In the genomic region with DNA sequence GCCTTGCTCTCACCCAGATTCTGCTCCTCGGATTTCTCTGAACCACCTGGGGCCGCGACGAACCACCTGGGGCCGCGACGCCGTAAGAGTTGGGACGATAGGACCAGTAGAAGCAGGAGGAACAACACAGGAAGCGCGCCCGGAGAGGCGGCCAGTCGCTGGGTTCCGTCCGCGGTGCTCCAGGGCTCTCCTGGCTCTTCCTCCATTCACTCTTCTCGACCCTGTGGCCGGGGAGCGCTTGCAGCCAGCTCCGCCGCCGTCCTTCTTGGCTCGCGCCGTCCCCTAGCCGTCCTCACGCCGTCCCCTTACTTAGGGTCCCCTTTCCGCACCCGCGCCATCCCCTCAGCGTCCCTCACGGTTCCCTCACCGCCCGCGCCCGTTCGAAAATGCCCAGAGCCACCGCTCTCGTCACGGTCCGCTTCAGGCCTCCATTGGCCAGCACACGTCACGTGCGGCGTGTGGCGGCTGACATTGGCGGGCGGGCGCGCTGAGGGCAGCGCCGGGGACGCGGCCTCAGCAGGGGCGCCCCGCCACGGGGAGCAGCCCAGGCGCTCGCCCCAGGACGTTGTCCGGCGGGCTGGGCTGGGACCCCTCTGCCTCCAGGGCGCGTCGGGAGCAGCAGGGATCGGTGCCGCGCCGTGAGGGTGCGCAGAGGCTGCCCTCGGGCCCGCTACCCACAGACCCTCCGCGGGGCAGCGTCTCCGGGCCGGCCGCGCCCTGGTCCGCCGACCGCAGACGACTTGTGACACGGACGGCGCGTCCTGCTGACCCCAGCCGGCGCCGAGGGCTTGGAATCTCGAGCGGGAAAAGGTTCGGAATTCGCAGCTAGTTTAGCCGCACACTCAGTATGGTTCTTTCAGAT, we compare ENCODE assay signal across 1 cellular context.
TF ChIP-seq lines count a peak whose summit lies in the region.

No MANE protein-coding gene starts in this region.

TF ChIP-seq in WTC11, 78 proteins besides CTCF, POLR2A, EP300 and RAD21 (continued from another document):
- TF ChIP-seq, protein P1, sequence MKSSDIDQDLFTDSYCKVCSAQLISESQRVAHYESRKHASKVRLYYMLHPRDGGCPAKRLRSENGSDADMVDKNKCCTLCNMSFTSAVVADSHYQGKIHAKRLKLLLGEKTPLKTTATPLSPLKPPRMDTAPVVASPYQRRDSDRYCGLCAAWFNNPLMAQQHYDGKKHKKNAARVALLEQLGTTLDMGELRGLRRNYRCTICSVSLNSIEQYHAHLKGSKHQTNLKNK (CRISPR knock-in tag; IDR thresholded peaks at IDR 0.05) = no peak
- no peak for TF ChIP-seq NFATC4 (CRISPR knock-in tag; IDR thresholded peaks at IDR 0.05)
- TF ChIP-seq, protein P2, sequence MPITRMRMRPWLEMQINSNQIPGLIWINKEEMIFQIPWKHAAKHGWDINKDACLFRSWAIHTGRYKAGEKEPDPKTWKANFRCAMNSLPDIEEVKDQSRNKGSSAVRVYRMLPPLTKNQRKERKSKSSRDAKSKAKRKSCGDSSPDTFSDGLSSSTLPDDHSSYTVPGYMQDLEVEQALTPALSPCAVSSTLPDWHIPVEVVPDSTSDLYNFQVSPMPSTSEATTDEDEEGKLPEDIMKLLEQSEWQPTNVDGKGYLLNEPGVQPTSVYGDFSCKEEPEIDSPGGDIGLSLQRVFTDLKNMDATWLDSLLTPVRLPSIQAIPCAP (CRISPR knock-in tag; IDR thresholded peaks at IDR 0.05) = peak; percentile 82
- 0 out of 2 replicates have a peak, but pooled peaks have one; percentile 21 for TF ChIP-seq TEAD4 (CRISPR knock-in tag; IDR thresholded peaks at IDR 0.05)
- TF ChIP-seq, protein P3, sequence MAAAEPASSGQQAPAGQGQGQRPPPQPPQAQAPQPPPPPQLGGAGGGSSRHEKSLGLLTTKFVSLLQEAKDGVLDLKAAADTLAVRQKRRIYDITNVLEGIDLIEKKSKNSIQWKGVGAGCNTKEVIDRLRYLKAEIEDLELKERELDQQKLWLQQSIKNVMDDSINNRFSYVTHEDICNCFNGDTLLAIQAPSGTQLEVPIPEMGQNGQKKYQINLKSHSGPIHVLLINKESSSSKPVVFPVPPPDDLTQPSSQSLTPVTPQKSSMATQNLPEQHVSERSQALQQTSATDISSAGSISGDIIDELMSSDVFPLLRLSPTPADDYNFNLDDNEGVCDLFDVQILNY (CRISPR knock-in tag; IDR thresholded peaks at IDR 0.05) = peak; percentile 97
- TF ChIP-seq, protein P4, sequence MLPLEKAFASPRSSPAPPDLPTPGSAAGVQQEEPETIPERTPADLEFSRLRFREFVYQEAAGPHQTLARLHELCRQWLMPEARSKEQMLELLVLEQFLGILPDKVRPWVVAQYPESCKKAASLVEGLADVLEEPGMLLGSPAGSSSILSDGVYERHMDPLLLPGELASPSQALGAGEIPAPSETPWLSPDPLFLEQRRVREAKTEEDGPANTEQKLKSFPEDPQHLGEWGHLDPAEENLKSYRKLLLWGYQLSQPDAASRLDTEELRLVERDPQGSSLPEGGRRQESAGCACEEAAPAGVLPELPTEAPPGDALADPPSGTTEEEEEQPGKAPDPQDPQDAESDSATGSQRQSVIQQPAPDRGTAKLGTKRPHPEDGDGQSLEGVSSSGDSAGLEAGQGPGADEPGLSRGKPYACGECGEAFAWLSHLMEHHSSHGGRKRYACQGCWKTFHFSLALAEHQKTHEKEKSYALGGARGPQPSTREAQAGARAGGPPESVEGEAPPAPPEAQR (CRISPR knock-in tag; IDR thresholded peaks at IDR 0.05) = no peak
- no peak for TF ChIP-seq TCF7 (CRISPR knock-in tag; IDR thresholded peaks at IDR 0.05; ENCODE audit: low read depth)
- no peak for TF ChIP-seq RORB (CRISPR knock-in tag; IDR thresholded peaks at IDR 0.05)
TF ChIP-seq in WTC11: peak in this region for 41.
